In the genomic region with DNA sequence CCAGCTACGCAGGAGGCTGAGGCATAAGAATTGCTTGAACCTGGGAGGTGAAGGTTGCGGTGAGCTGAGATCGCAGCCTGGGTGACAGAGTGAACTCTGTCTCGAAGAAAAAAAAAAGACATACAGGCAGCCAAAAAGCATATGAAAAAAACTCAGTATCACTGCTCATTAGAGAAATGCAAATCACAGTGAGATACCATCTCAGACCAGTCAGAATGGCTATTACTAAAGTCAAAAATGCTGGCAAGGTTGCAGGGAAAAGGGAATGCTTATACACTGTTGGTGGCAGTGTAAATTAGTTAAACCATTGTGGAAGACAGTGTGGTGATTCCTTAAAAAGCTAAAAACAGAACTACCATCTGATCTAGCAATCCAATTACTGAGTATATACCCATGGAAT, we compare ENCODE assay signal across 39 cellular contexts.
"Had no signal": no experiment of that assay in that cellular context is flagged by ENCODE, and none has a peak within 500 bp of the region (broad histone marks: within the 10 kb centered on the region; RNA-seq: fewer than 3 reads in every experiment).

No MANE protein-coding gene starts in this region.

- ATAC-seq: activated naive CD4-positive, alpha-beta T cell treated with anti-CD3 and anti-CD28 coated beads, Interleukin-2, amount 50 U/mL, for 72 hours; activated naive CD8-positive, alpha-beta T cell treated with anti-CD3 and anti-CD28 coated beads, Interleukin-2, amount 50 U/mL, for 24 hours; activated T-cell treated with anti-CD3 and anti-CD28 coated beads, Interleukin-2, amount 50 U/mL, for 4 hours; activated T-cell treated with anti-CD3 and anti-CD28 coated beads, Interleukin-2, amount 50 U/mL, for 72 hours; activated T-helper 17 cell treated with anti-CD3 and anti-CD28 coated beads, Interleukin-2, amount 50 U/mL, for 72 hours; body of pancreas had no signal

- H3K27me3 ChIP-seq: adrenal gland, ascending aorta, body of pancreas, brain microvascular endothelial cell, breast epithelium, cardiac muscle cell had no signal

- H3K27ac ChIP-seq: adrenal gland, ascending aorta, body of pancreas, brain microvascular endothelial cell, breast epithelium, cardiac muscle cell had no signal

- H3K36me3 Mint-ChIP-seq: activated naive CD4-positive, alpha-beta T cell treated with anti-CD3 and anti-CD28 coated beads, Interleukin-2, amount 10 ng/mL, durations not matched to agents 7 days and 5 days; activated naive CD8-positive, alpha-beta T cell treated with anti-CD3 and anti-CD28 coated beads, Interleukin-2, amount 10 ng/mL, durations not matched to agents 7 days and 5 days had no signal

- H3K9me3 ChIP-seq: body of pancreas had no signal

- H3K36me3 ChIP-seq: adrenal gland, ascending aorta, brain microvascular endothelial cell, breast epithelium, cardiac muscle cell had no signal

- DNase-seq: activated effector memory CD4-positive, alpha-beta T cell treated with anti-CD3 and anti-CD28 coated beads, Interleukin-2, amount 50 U/mL, for 16 hours; activated effector memory CD4-positive, alpha-beta T cell treated with Interleukin-2 at 50 U/mL for 16 hours; activated gamma-delta T cell; activated gamma-delta T cell treated with Interleukin-2 at 50 U/mL for 16 hours; activated naive CD4-positive, alpha-beta T cell; activated naive CD4-positive, alpha-beta T cell treated with anti-CD3 and anti-CD28 coated beads for 36 hours; activated naive CD4-positive, alpha-beta T cell treated with anti-CD3 and anti-CD28 coated beads, Interleukin-2, amount 10 ng/mL, durations not matched to agents 7 days and 5 days; activated naive CD4-positive, alpha-beta T cell treated with anti-CD3 and anti-CD28 coated beads, Interleukin-2, amount 50 U/mL, for 16 hours; activated naive CD4-positive, alpha-beta T cell treated with Interleukin-2 at 50 U/mL for 16 hours; activated naive CD8-positive, alpha-beta T cell treated with anti-CD3 and anti-CD28 coated beads for 36 hours; activated naive CD8-positive, alpha-beta T cell treated with anti-CD3 and anti-CD28 coated beads, Interleukin-2, amount 10 ng/mL, durations not matched to agents 7 days and 5 days; activated naive CD8-positive, alpha-beta T cell treated with anti-CD3 and anti-CD28 coated beads, Interleukin-2, amount 50 U/mL, for 24 hours; activated T-cell treated with anti-CD3 and anti-CD28 coated beads, Interleukin-2, amount 50 U/mL, for 24 hours; activated T-cell treated with anti-CD3 and anti-CD28 coated beads, Interleukin-2, amount 50 U/mL, for 4 hours; activated T-cell treated with anti-CD3 and anti-CD28 coated beads, Interleukin-2, amount 50 U/mL, for 48 hours; activated T-cell treated with anti-CD3 and anti-CD28 coated beads, Interleukin-2, amount 50 U/mL, for 72 hours; adrenal gland; amniotic stem cell; amygdala; anterior cingulate cortex; aorta; body of pancreas; brain microvascular endothelial cell; caudate nucleus; central memory CD4-positive, alpha-beta T cell; cerebellar nuclear complex had no signal

- H3K27me3 Mint-ChIP-seq: activated naive CD4-positive, alpha-beta T cell treated with anti-CD3 and anti-CD28 coated beads, Interleukin-2, amount 50 U/mL, for 24 hours; activated naive CD8-positive, alpha-beta T cell; activated naive CD8-positive, alpha-beta T cell treated with anti-CD3 and anti-CD28 coated beads for 36 hours; activated naive CD8-positive, alpha-beta T cell treated with anti-CD3 and anti-CD28 coated beads, Interleukin-2, amount 50 U/mL, for 24 hours; central memory CD8-positive, alpha-beta T cell had no signal

- H3K4me1 Mint-ChIP-seq: activated naive CD4-positive, alpha-beta T cell treated with anti-CD3 and anti-CD28 coated beads, Interleukin-2, amount 10 ng/mL, durations not matched to agents 7 days and 5 days; activated naive CD4-positive, alpha-beta T cell treated with anti-CD3 and anti-CD28 coated beads, Interleukin-2, amount 50 U/mL, for 24 hours; activated naive CD8-positive, alpha-beta T cell treated with anti-CD3 and anti-CD28 coated beads for 36 hours; activated naive CD8-positive, alpha-beta T cell treated with anti-CD3 and anti-CD28 coated beads, Interleukin-2, amount 50 U/mL, for 24 hours; activated T-helper 17 cell treated with anti-CD3 and anti-CD28 coated beads, Interleukin-2, amount 50 U/mL, for 72 hours; central memory CD8-positive, alpha-beta T cell had no signal

- H3K4me3 Mint-ChIP-seq: activated naive CD4-positive, alpha-beta T cell treated with anti-CD3 and anti-CD28 coated beads for 36 hours; activated naive CD4-positive, alpha-beta T cell treated with anti-CD3 and anti-CD28 coated beads, Interleukin-2, amount 10 ng/mL, durations not matched to agents 7 days and 5 days; activated naive CD4-positive, alpha-beta T cell treated with anti-CD3 and anti-CD28 coated beads, Interleukin-2, amount 50 U/mL, for 24 hours; activated naive CD8-positive, alpha-beta T cell; activated naive CD8-positive, alpha-beta T cell treated with anti-CD3 and anti-CD28 coated beads for 36 hours; activated naive CD8-positive, alpha-beta T cell treated with anti-CD3 and anti-CD28 coated beads, Interleukin-2, amount 10 ng/mL, durations not matched to agents 7 days and 5 days; activated naive CD8-positive, alpha-beta T cell treated with anti-CD3 and anti-CD28 coated beads, Interleukin-2, amount 50 U/mL, for 24 hours; activated T-cell treated with anti-CD3 and anti-CD28 coated beads, Interleukin-2, amount 50 U/mL, for 24 hours; activated T-cell treated with anti-CD3 and anti-CD28 coated beads, Interleukin-2, amount 50 U/mL, for 4 hours; activated T-cell treated with anti-CD3 and anti-CD28 coated beads, Interleukin-2, amount 50 U/mL, for 72 hours; activated T-helper 1 cell treated with anti-CD3 and anti-CD28 coated beads, Interleukin-12 subunit alpha, Interleukin-12 subunit beta, Interleukin-2, Interleukin-4 antibody, amounts not matched to agents 30 ng/mL and 10 ng/mL and 1 ng/mL, durations not matched to agents 14 hours and 24 hours and 36 hours; activated T-helper 17 cell treated with anti-CD3 and anti-CD28 coated beads, Interleukin-2, amount 50 U/mL, for 72 hours; brain; central memory CD8-positive, alpha-beta T cell had no signal

- FAIRE-seq: bronchial epithelial cell, colon had no signal

- H3K4me3 ChIP-seq: adrenal gland, ascending aorta, body of pancreas, breast epithelium, cardiac muscle cell had no signal

- H3K9me3 Mint-ChIP-seq: activated naive CD4-positive, alpha-beta T cell treated with anti-CD3 and anti-CD28 coated beads, Interleukin-2, amount 50 U/mL, for 24 hours; activated T-helper 17 cell treated with anti-CD3 and anti-CD28 coated beads, Interleukin-2, amount 50 U/mL, for 72 hours; central memory CD8-positive, alpha-beta T cell had no signal

- H3K27ac Mint-ChIP-seq: activated naive CD4-positive, alpha-beta T cell treated with anti-CD3 and anti-CD28 coated beads for 36 hours; activated naive CD4-positive, alpha-beta T cell treated with anti-CD3 and anti-CD28 coated beads, Interleukin-2, amount 10 ng/mL, durations not matched to agents 7 days and 5 days; activated naive CD4-positive, alpha-beta T cell treated with anti-CD3 and anti-CD28 coated beads, Interleukin-2, amount 50 U/mL, for 24 hours; activated naive CD4-positive, alpha-beta T cell treated with anti-CD3 and anti-CD28 coated beads, Interleukin-2, amount 50 U/mL, for 72 hours; activated naive CD8-positive, alpha-beta T cell; activated naive CD8-positive, alpha-beta T cell treated with anti-CD3 and anti-CD28 coated beads for 36 hours; activated naive CD8-positive, alpha-beta T cell treated with anti-CD3 and anti-CD28 coated beads, Interleukin-2, amount 10 ng/mL, durations not matched to agents 7 days and 5 days; activated naive CD8-positive, alpha-beta T cell treated with anti-CD3 and anti-CD28 coated beads, Interleukin-2, amount 50 U/mL, for 24 hours; activated T-cell treated with anti-CD3 and anti-CD28 coated beads, Interleukin-2, amount 50 U/mL, for 24 hours; activated T-cell treated with anti-CD3 and anti-CD28 coated beads, Interleukin-2, amount 50 U/mL, for 72 hours; activated T-helper 1 cell treated with anti-CD3 and anti-CD28 coated beads, Interleukin-12 subunit alpha, Interleukin-12 subunit beta, Interleukin-2, Interleukin-4 antibody, amounts not matched to agents 30 ng/mL and 10 ng/mL and 1 ng/mL, durations not matched to agents 14 hours and 24 hours and 36 hours; activated T-helper 17 cell treated with anti-CD3 and anti-CD28 coated beads, Interleukin-2, amount 50 U/mL, for 72 hours; activated T-helper 2 cell treated with anti-CD3 and anti-CD28 coated beads, Interferon-gamma antibody, Interleukin-2, Interleukin-4, amounts not matched to agents 10 μg/mL and 5 μg/mL and 100 μg/mL, durations not matched to agents 14 hours and 24 hours and 36 hours; brain had no signal

- H3K4me1 ChIP-seq: adrenal gland, body of pancreas, breast epithelium had no signal
